Comparison of ENCODE assay signal across 8 cellular contexts in the genomic region with DNA sequence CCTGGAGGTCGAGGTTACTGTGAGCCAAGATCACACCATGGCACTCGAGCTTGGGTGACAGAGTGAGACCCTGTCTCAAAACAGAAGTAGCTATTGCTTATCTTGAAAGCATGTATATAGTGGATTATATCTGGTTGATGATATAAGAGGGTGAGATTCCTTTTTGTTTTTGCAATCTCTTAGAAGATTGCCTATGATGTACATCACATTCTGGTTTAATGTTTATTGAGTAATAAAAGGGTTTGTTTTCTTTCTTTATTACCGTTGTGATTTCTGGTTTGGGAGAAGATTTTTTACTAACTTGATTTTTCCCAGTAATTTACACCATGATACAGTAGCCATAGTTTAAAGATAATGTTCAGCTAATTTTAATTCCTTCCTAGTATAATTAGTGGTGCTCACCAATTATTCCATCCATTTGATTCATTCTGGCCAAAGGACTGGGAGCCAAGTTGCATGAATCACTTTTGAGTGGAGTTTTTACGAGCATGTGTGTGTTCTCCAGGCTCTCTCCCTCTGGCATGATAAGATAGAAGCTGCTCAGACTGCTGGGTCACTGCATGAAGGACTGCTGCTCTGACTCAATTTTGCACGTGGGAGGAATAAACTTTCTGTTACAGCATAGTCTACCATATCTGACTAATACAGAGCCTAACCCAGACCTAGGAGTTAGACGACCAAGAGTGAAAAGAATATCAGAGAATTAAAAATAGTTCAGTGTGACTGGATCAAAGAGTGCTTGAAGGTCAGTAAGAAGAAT. TPM values are rescaled to one million over a fixed set of nuclear protein-coding genes. Genes with fewer than 3 reads are reported as not detected.
DNase-seq lines count a peak whose midpoint lies in the region; ATAC-seq and TF ChIP-seq lines count a peak whose summit lies in the region.

No MANE protein-coding gene starts in this region.

- no peaks in the 10 kb centered on the region for H3K79me2 ChIP-seq in osteoblast (ENCODE audit: insufficient read depth, low read length)

- no peaks in the 10 kb centered on the region for H3K9me3 ChIP-seq in osteoblast (ENCODE audit: low read depth, low read length)

- no peak overlapping the region for H2AFZ ChIP-seq in osteoblast (ENCODE audit: low read length)

- ATAC-seq in esophagus mucosa (peak; percentile 85), HG03439 (IDR thresholded peaks at IDR 0.05; ENCODE audit: unreplicated experiment) (no peak), GM19023 (IDR thresholded peaks at IDR 0.05; ENCODE audit: unreplicated experiment) (no peak)

- no peaks in the 10 kb centered on the region for H4K20me1 ChIP-seq in osteoblast (ENCODE audit: insufficient read depth, low read length)

- no peak overlapping the region for H3K4me3 ChIP-seq in osteoblast (ENCODE audit: insufficient read depth, low read length)

- peaks cover 31% of the 10 kb centered on the region for H3K4me1 ChIP-seq in osteoblast (ENCODE audit: insufficient read depth, low read length)

- DNase-seq in EH (ENCODE audit: low read depth) (peak; percentile 99), NCI-H226 (peak; percentile 100), osteoblast (ENCODE audit: insufficient read length, low spot score, missing footprints) (peak; percentile 96), germinal center (ENCODE audit: low spot score) (no peak)
- no peak for DNase-seq in stimulated activated CD4-positive, alpha-beta T cell treated with anti-CD3 and anti-CD28 coated beads, Interleukin-4, amount 100 ng/mL, for 4 hours

- no peaks in the 10 kb centered on the region for H3K36me3 ChIP-seq in osteoblast (ENCODE audit: insufficient read depth, low read length)

- no peaks in the 10 kb centered on the region for H3K27me3 ChIP-seq in osteoblast (ENCODE audit: insufficient read depth, low read length)

- no peak for TF ChIP-seq CTCF in osteoblast (IDR thresholded peaks at IDR 0.05; ENCODE audit: extremely low read depth, low read depth, low read length)

- H3K27ac ChIP-seq in osteoblast (ENCODE audit: low read depth, low read length) = peak overlapping the region; percentile 72

- peak overlapping the region; percentile 23 for H3K4me2 ChIP-seq in osteoblast (ENCODE audit: insufficient read depth, low read length)

RNA-seq across cellular contexts. Expression of a gene that starts 13.5 kb away (rescaled TPM):
- total RNA-seq in esophagus mucosa (12.7 TPM), osteoblast (1.8 TPM in 2 replicates)

Comparison
In these comparisons a context has a peak if more than half of its experiments do, and no peak if none do; other contexts are left out.
1. DNase-seq: peak in EH (single experiment), NCI-H226 (single experiment) and osteoblast (single experiment); none in germinal center (single experiment) and stimulated activated CD4-positive, alpha-beta T cell treated with anti-CD3 and anti-CD28 coated beads, Interleukin-4, amount 100 ng/mL, for 4 hours (0 of 2).